ENCODE assay signal across 8 cellular contexts in genomic region chr10:69334258-69335062, GRCh38. TPM values are rescaled to one million over a fixed set of nuclear protein-coding genes. Genes with fewer than 3 reads are reported as not detected.
DNase-seq lines count a peak whose midpoint lies in the region; ATAC-seq and TF ChIP-seq lines count a peak whose summit lies in the region.

No MANE protein-coding gene starts in this region.

- 82 to 93% (median 86%) methylated on average over 10 to 19 of the region's 19 CpGs for WGBS in adrenal gland, 4 donors

- intact Hi-C loops in adrenal gland (cut with DNase I) (no loop called here), left lung (cut with DNase I) (no loop called here)

- peaks cover 13% of the 10 kb centered on the region for H3K36me3 Mint-ChIP-seq in T-helper 2 cell treated with Interferon-gamma antibody and Interleukin-4, amounts not matched to agents 5 μg/mL and 100 μg/mL, for 36 hours (ENCODE audit: low read depth)

- H3K9me3 Mint-ChIP-seq in T-helper 2 cell treated with Interferon-gamma antibody and Interleukin-4, amounts not matched to agents 5 μg/mL and 100 μg/mL, for 36 hours, result no peaks in the 10 kb centered on the region

- ATAC-seq in left lung, result no peak
- ATAC-seq in thoracic aorta (ENCODE audit: insufficient number of reproducible peaks, low FRiP score, low read depth), result no peak

- DNase-seq in T-helper 2 cell treated with Interferon-gamma antibody and Interleukin-4, amounts not matched to agents 5 μg/mL and 100 μg/mL, for 36 hours (ENCODE audit: low spot score), result no peak
- DNase-seq in T-helper 2 cell (no peak), adrenal gland (no peak), left lung (no peak), thoracic aorta (ENCODE audit: low spot score) (no peak), H7 (no peak), pons (ENCODE audit: low spot score) (no peak), NCI-H526 treated with DMSO at 0.1 percent for 48 hours (lab: John Stamatoyannopoulos, UW) (no peak)

- H3K9me3 ChIP-seq in adrenal gland (replicated peaks in 1 of 3), result no peaks in the 10 kb centered on the region
- H3K9me3 ChIP-seq in left lung, result no peaks in the 10 kb centered on the region
- H3K9me3 ChIP-seq in thoracic aorta, result no peaks in the 10 kb centered on the region

- H3K27me3 Mint-ChIP-seq in T-helper 2 cell treated with Interferon-gamma antibody and Interleukin-4, amounts not matched to agents 5 μg/mL and 100 μg/mL, for 36 hours (ENCODE audit: low read depth), result no peaks in the 10 kb centered on the region

- peaks cover 6 to 78% of the 10 kb centered on the region in 2 donors for H3K4me1 ChIP-seq in adrenal gland (replicated peaks in 1 of 2)
- H3K4me1 ChIP-seq in left lung, result peaks cover 59 to 97% of the 10 kb centered on the region in 2 donors
- peaks cover 79 to 99% of the 10 kb centered on the region in 2 donors for H3K4me1 ChIP-seq in thoracic aorta (ENCODE audit: control insufficient read depth in 1 of 2, low read depth in 2 of 2)

- no peak for TF ChIP-seq POLR2A in adrenal gland (IDR thresholded peaks at IDR 0.05)

- TF ChIP-seq CTCF in adrenal gland (IDR thresholded peaks at IDR 0.05), result no peak
- no peak for TF ChIP-seq CTCF in left lung (IDR thresholded peaks at IDR 0.05)
- no peak for TF ChIP-seq CTCF in thoracic aorta (IDR thresholded peaks at IDR 0.05)

- H3K27ac ChIP-seq in adrenal gland (peak overlapping the region in 4 of 5 donors; percentile 4 to 85 (median 66)), left lung (peak overlapping the region; percentile 74 to 84), thoracic aorta (peak overlapping the region; percentile 91 to 93)

- H3K4me3 ChIP-seq in adrenal gland (no peak overlapping the region), left lung (no peak overlapping the region), thoracic aorta (peak overlapping the region; percentile 38), H7 (ENCODE audit: insufficient read depth, low read depth, low read length) (no peak overlapping the region)

- peaks cover 45% of the 10 kb centered on the region for H3K4me1 Mint-ChIP-seq in T-helper 2 cell treated with Interferon-gamma antibody and Interleukin-4, amounts not matched to agents 5 μg/mL and 100 μg/mL, for 36 hours (ENCODE audit: low read depth)

- H3K4me3 Mint-ChIP-seq in T-helper 2 cell treated with Interferon-gamma antibody and Interleukin-4, amounts not matched to agents 5 μg/mL and 100 μg/mL, for 36 hours, result peak overlapping the region; percentile 65

- H3K36me3 ChIP-seq in adrenal gland (replicated peaks in 1 of 2), result no peaks in the 10 kb centered on the region
- H3K36me3 ChIP-seq in left lung, result peaks cover 0 to 16% of the 10 kb centered on the region in 2 donors
- H3K36me3 ChIP-seq in thoracic aorta, result no peaks in the 10 kb centered on the region
- no peaks in the 10 kb centered on the region; the same call in 1 of the 2 replicates for H3K36me3 ChIP-seq in H7 (replicated peaks; ENCODE audit: control insufficient read depth, insufficient read depth, low read length)

- H3K27ac Mint-ChIP-seq in T-helper 2 cell treated with Interferon-gamma antibody and Interleukin-4, amounts not matched to agents 5 μg/mL and 100 μg/mL, for 36 hours, result peak overlapping the region; percentile 88

- H3K27me3 ChIP-seq in adrenal gland (no peaks in the 10 kb centered on the region), left lung (no peaks in the 10 kb centered on the region), thoracic aorta (replicated peaks; ENCODE audit: insufficient read depth) (no peaks in the 10 kb centered on the region), H7 (ENCODE audit: control insufficient read depth, insufficient read depth, low read length) (no peaks in the 10 kb centered on the region)

RNA-seq across cellular contexts. Expression of gene HK1, which starts 56.2 kb away (rescaled TPM):
- total RNA-seq in adrenal gland (10 to 100 TPM; 29.3 to 79.3 (median 52.7) TPM), left lung (100 to 1,000 TPM in 1 of 2 donors, 10 to 100 TPM in 1; 88.8 to 126 TPM), thoracic aorta (100 to 1,000 TPM; 150 to 158 TPM)
- polyA plus RNA-seq in adrenal gland, result 10 to 100 TPM; 18.4 to 37.5 (median 19.5) TPM
- total RNA-seq in H7 (2014; rRNA removed; shearing (Covaris generic)), result 110 and 114 TPM in 2 replicates
